ENCODE assay signal across 32 cellular contexts in the genomic region with DNA sequence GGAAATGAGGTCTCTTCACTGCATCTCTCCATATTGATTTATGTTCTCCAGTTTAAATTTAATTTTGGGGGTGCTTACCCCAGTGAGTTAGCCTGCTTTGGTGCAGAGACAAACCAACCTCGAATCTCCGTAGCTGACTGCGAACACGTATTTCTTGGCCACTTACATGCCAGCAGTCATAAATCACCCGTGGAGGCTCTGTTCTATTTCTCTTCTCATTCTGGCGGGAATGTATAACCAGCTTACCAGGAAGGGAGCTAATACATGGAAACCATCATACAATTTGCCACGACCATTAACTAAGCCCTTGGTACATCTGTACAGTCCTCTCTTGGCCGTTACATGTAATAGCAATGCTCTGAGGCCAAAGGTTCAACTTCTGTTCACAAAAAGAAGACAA.
"Had no signal": no experiment of that assay in that cellular context is flagged by ENCODE, and none has a peak within 500 bp of the region (broad histone marks: within the 10 kb centered on the region; RNA-seq: fewer than 3 reads in every experiment).

No MANE protein-coding gene starts in this region.

- H3K4me1 ChIP-seq: ascending aorta, lower lobe of right lung, parathyroid adenoma, psoas muscle, right atrium auricular region had no signal

- H3K9me3 Mint-ChIP-seq: activated CD4-positive, alpha-beta memory T cell treated with anti-CD3 and anti-CD28 coated beads for 36 hours; activated naive CD4-positive, alpha-beta T cell treated with anti-CD3 and anti-CD28 coated beads, Interleukin-2, amount 10 ng/mL, durations not matched to agents 7 days and 5 days; activated naive CD8-positive, alpha-beta T cell treated with anti-CD3 and anti-CD28 coated beads, Interleukin-2, amount 10 ng/mL, durations not matched to agents 7 days and 5 days; activated T-helper 1 cell treated with anti-CD3 and anti-CD28 coated beads, Interleukin-12 subunit alpha, Interleukin-12 subunit beta, Interleukin-2, Interleukin-4 antibody, amounts not matched to agents 30 ng/mL and 10 ng/mL and 1 ng/mL, durations not matched to agents 14 hours and 24 hours and 36 hours; effector memory CD8-positive, alpha-beta T cell; nephron; stimulated activated naive CD8-positive, alpha-beta T cell treated with anti-CD3 and anti-CD28 coated beads, Interleukin-15, Interleukin-2, amounts not matched to agents 100 ng/mL and 50 ng/mL, for 24 hours had no signal

- H3K27me3 Mint-ChIP-seq: activated CD4-positive, alpha-beta memory T cell treated with anti-CD3 and anti-CD28 coated beads for 36 hours; activated naive CD4-positive, alpha-beta T cell treated with anti-CD3 and anti-CD28 coated beads, Interleukin-2, amount 10 ng/mL, durations not matched to agents 7 days and 5 days; brain; effector memory CD8-positive, alpha-beta T cell had no signal

- H3K36me3 Mint-ChIP-seq: activated CD4-positive, alpha-beta memory T cell treated with anti-CD3 and anti-CD28 coated beads for 36 hours; activated naive CD4-positive, alpha-beta T cell treated with anti-CD3 and anti-CD28 coated beads, Interleukin-2, amount 10 ng/mL, durations not matched to agents 7 days and 5 days; activated naive CD8-positive, alpha-beta T cell treated with anti-CD3 and anti-CD28 coated beads, Interleukin-2, amount 10 ng/mL, durations not matched to agents 7 days and 5 days; brain; immature natural killer cell had no signal

- ATAC-seq: activated CD4-positive, CD25-positive, alpha-beta regulatory T cell treated with anti-CD3 and anti-CD28 coated beads, Interleukin-2, amount 50 U/mL, for 24 hours; effector memory CD8-positive, alpha-beta T cell; left lung; lower lobe of right lung; psoas muscle; T-helper 17 cell had no signal

- H3K4me3 ChIP-seq: ascending aorta, coronary artery, left lung, lower lobe of right lung, psoas muscle, right atrium auricular region, upper lobe of left lung, vagina had no signal

- DNase-seq: activated CD4-positive, alpha-beta memory T cell treated with anti-CD3 and anti-CD28 coated beads for 36 hours; activated CD4-positive, alpha-beta T cell treated with anti-CD3 and anti-CD28 coated beads for 48 hours; activated CD8-positive, alpha-beta memory T cell treated with anti-CD3 and anti-CD28 coated beads, Interleukin-2, amount 50 U/mL, for 4 hours; activated gamma-delta T cell; activated naive CD4-positive, alpha-beta T cell treated with anti-CD3 and anti-CD28 coated beads, Interleukin-2, amount 10 ng/mL, durations not matched to agents 7 days and 5 days; activated naive CD8-positive, alpha-beta T cell treated with anti-CD3 and anti-CD28 coated beads, Interleukin-2, amount 10 ng/mL, durations not matched to agents 7 days and 5 days; activated T-cell treated with anti-CD3 and anti-CD28 coated beads, Interleukin-2, amount 50 U/mL, for 1 hour; effector memory CD8-positive, alpha-beta T cell; head of caudate nucleus; hypothalamus; immature natural killer cell; left lung; lower lobe of right lung; mesendoderm; psoas muscle; stimulated activated CD4-positive, alpha-beta T cell treated with anti-CD3 and anti-CD28 coated beads, Interleukin-15, amount 100 ng/mL, for 24 hours; substantia nigra; SW 1271; T-helper 17 cell; T1000; upper lobe of left lung; WERI-Rb-1 had no signal

- H3K27me3 ChIP-seq: ascending aorta, left lung, right atrium auricular region, upper lobe of left lung, vagina had no signal

- H3K4me1 Mint-ChIP-seq: activated naive CD4-positive, alpha-beta T cell treated with anti-CD3 and anti-CD28 coated beads, Interleukin-2, amount 10 ng/mL, durations not matched to agents 7 days and 5 days; activated naive CD8-positive, alpha-beta T cell treated with anti-CD3 and anti-CD28 coated beads, Interleukin-2, amount 10 ng/mL, durations not matched to agents 7 days and 5 days; brain; immature natural killer cell; T-helper 17 cell had no signal

- H3K36me3 ChIP-seq: ascending aorta, left lung, lower lobe of right lung, right atrium auricular region, upper lobe of left lung, WERI-Rb-1 had no signal

- H3K4me3 Mint-ChIP-seq: activated CD4-positive, alpha-beta memory T cell treated with anti-CD3 and anti-CD28 coated beads for 36 hours; activated naive CD4-positive, alpha-beta T cell treated with anti-CD3 and anti-CD28 coated beads, Interleukin-2, amount 10 ng/mL, durations not matched to agents 7 days and 5 days; activated naive CD8-positive, alpha-beta T cell treated with anti-CD3 and anti-CD28 coated beads, Interleukin-2, amount 10 ng/mL, durations not matched to agents 7 days and 5 days; activated T-helper 1 cell treated with anti-CD3 and anti-CD28 coated beads, Interleukin-12 subunit alpha, Interleukin-12 subunit beta, Interleukin-2, Interleukin-4 antibody, amounts not matched to agents 30 ng/mL and 10 ng/mL and 1 ng/mL, durations not matched to agents 14 hours and 24 hours and 36 hours; brain; effector memory CD8-positive, alpha-beta T cell; immature natural killer cell; nephron; stimulated activated naive CD8-positive, alpha-beta T cell treated with anti-CD3 and anti-CD28 coated beads, Interleukin-15, Interleukin-2, amounts not matched to agents 100 ng/mL and 50 ng/mL, for 24 hours; T-helper 17 cell had no signal

- H3K27ac Mint-ChIP-seq: activated CD4-positive, alpha-beta memory T cell treated with anti-CD3 and anti-CD28 coated beads for 36 hours; activated naive CD4-positive, alpha-beta T cell treated with anti-CD3 and anti-CD28 coated beads, Interleukin-2, amount 10 ng/mL, durations not matched to agents 7 days and 5 days; activated naive CD8-positive, alpha-beta T cell treated with anti-CD3 and anti-CD28 coated beads, Interleukin-2, amount 10 ng/mL, durations not matched to agents 7 days and 5 days; activated T-helper 1 cell treated with anti-CD3 and anti-CD28 coated beads, Interleukin-12 subunit alpha, Interleukin-12 subunit beta, Interleukin-2, Interleukin-4 antibody, amounts not matched to agents 30 ng/mL and 10 ng/mL and 1 ng/mL, durations not matched to agents 14 hours and 24 hours and 36 hours; effector memory CD8-positive, alpha-beta T cell; immature natural killer cell; nephron; stimulated activated naive CD8-positive, alpha-beta T cell treated with anti-CD3 and anti-CD28 coated beads, Interleukin-15, Interleukin-2, amounts not matched to agents 100 ng/mL and 50 ng/mL, for 24 hours; T-helper 17 cell had no signal

- H3K9me3 ChIP-seq: ascending aorta, left lung, lower lobe of right lung, psoas muscle, right atrium auricular region, upper lobe of left lung, vagina had no signal

- H3K27ac ChIP-seq: ascending aorta, coronary artery, left lung, lower lobe of right lung, parathyroid adenoma, psoas muscle, right atrium auricular region, upper lobe of left lung, vagina, WERI-Rb-1 had no signal
